ENCODE assay signal across 1 cellular context in genomic region chr22:27719535-27720227, GRCh38.
TF ChIP-seq lines count a peak whose summit lies in the region.

No MANE protein-coding gene starts in this region.

TF ChIP-seq in K562, 482 proteins besides CTCF, POLR2A, EP300 and RAD21 (continued from another document):
- TF ChIP-seq ARID4B (CRISPR knock-in tag; IDR thresholded peaks at IDR 0.05) (no peak), CXXC5 (CRISPR knock-in tag; IDR thresholded peaks at IDR 0.05) (peak; percentile 41; the same call in 1 of the 2 replicates), ZNF584 (CRISPR knock-in tag; IDR thresholded peaks at IDR 0.05; ENCODE audit: low read depth) (0 out of 2 replicates have a peak, but pooled peaks have one; percentile 27), SAFB2 (IDR thresholded peaks at IDR 0.05; ENCODE audit: borderline replicate concordance, low read depth, low read length, severe bottlenecking) (no peak)
TF ChIP-seq in K562: peak in this region for 46.
